In the genomic region with DNA sequence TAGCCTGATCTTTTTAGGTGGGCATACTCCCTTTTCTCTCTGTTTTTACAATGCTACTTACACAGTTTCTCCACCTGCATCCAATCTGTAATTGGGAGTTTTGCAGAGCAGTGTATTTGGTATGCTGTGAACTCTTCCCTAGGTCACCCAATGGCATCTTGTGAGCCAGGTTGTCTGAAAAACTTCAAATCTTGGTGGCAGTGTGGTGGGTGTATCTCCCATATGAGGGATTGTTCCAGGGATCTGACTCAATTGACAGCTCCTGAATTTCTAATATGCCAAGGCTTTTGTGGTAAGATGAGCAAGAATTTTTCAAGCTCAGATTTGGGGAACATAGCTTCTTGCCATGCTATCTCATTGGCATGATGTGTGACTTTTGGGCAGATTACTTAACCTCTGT, we compare ENCODE assay signal across 28 cellular contexts. TPM values are rescaled to one million over a fixed set of nuclear protein-coding genes. Genes with fewer than 3 reads are reported as not detected.
A peak's percentile ranks its signal among the peaks of the same experiment; 100 is the strongest.
DNase-seq lines count a peak whose midpoint lies in the region; TF ChIP-seq lines count a peak whose summit lies in the region.
"Had no signal": no experiment of that assay in that cellular context is flagged by ENCODE, and none has a peak within 500 bp of the region (broad histone marks: within the 10 kb centered on the region; RNA-seq: fewer than 3 reads in every experiment).

No MANE protein-coding gene starts in this region.

- no peaks in the 10 kb centered on the region for H4K20me1 ChIP-seq in mammary epithelial cell (ENCODE audit: insufficient read depth, low read length)

- intact Hi-C loops in MCF 10A (cut with micrococcal nuclease) = no loop called here
- intact Hi-C loops in mammary epithelial cell (cut with micrococcal nuclease) = no loop called here

- in situ Hi-C loops in mammary epithelial cell (cut with MboI; ENCODE audit: low sequenced_read_pairs in 2 of 2) = no loop called here
- in situ Hi-C loops in ACHN (cut with HindIII; ENCODE audit: low pct_ligation_motif_present, low pct_unique_long_range_greater_than_20kb, low sequenced_read_pairs) = no loop called here

- no peaks in the 10 kb centered on the region for H3K9me3 ChIP-seq in mammary epithelial cell (replicated peaks; ENCODE audit: insufficient read depth, low read length)
- H3K9me3 ChIP-seq: adrenal gland, esophagus squamous epithelium, left lung had no signal

- H3K27me3 Mint-ChIP-seq in MCF 10A (ENCODE audit: insufficient read depth, unreplicated experiment) (no peaks in the 10 kb centered on the region), glutamatergic neuron (ENCODE audit: unreplicated experiment) (peaks cover 11% of the 10 kb centered on the region)

- no peaks in the 10 kb centered on the region for H3K9me3 Mint-ChIP-seq in MCF 10A (ENCODE audit: unreplicated experiment)
- H3K9me3 Mint-ChIP-seq in glutamatergic neuron (ENCODE audit: unreplicated experiment) = peaks cover 10% of the 10 kb centered on the region
- H3K9me3 Mint-ChIP-seq: effector memory CD8-positive, alpha-beta T cell; immature natural killer cell had no signal

- CTCF ChIA-PET in MCF 10A (lab: Yijun Ruan, JAX) = interaction anchor here (0.6 to 4.5 kb wide), 11 partner anchors 11 to 101 kb away, joined by 3 to 46 read pairs (median 4); no protein-coding TSS in a partner anchor
- CTCF ChIA-PET in mammary epithelial cell (lab: Charles Lee; ENCODE audit: low non-redundant PET) = no interaction called here

- no peak for DNase-seq in MCF 10A (ENCODE audit: unreplicated experiment)
- no peak for DNase-seq in mammary epithelial cell
- no peak for DNase-seq in glutamatergic neuron
- peak; percentile 63 for DNase-seq in putamen (ENCODE audit: low spot score)
- DNase-seq in stimulated activated CD4-positive, alpha-beta T cell treated with anti-CD3 and anti-CD28 coated beads, Interleukin-4, amount 100 ng/mL, for 1 hour = no peak
- no peak for DNase-seq in GM19238 (ENCODE audit: insufficient read length, low spot score)
- DNase-seq in ACHN = no peak
- DNase-seq in LoVo (ENCODE audit: low spot score) = no peak
- DNase-seq: 8988T; activated CD4-positive, alpha-beta T cell treated with anti-CD3 and anti-CD28 coated beads for 4 hours; activated naive CD4-positive, alpha-beta T cell; activated T-cell treated with anti-CD3 and anti-CD28 coated beads, Interleukin-2, amount 50 U/mL, for 48 hours; adrenal gland; AML-193; COR-L47; DMS79; effector memory CD8-positive, alpha-beta T cell; esophagus squamous epithelium; HCEC 1CT; hippocampal formation; immature natural killer cell; left lung; NCI-H1092; NCI-H187; NCI-H524 treated with DMSO at 0.1 percent for 48 hours; RPMI8226; stimulated activated CD4-positive, alpha-beta T cell treated with anti-CD3 and anti-CD28 coated beads, Interleukin-1b, Interleukin-23, amount 100 ng/mL, for 48 hours; T-helper 17 cell had no signal

- no peaks in the 10 kb centered on the region for H3K27me3 ChIP-seq in mammary epithelial cell (ENCODE audit: insufficient read depth, low read length)
- H3K27me3 ChIP-seq: adrenal gland, esophagus squamous epithelium, left lung had no signal

- peaks cover 95% of the 10 kb centered on the region for H3K79me2 ChIP-seq in mammary epithelial cell (ENCODE audit: insufficient read depth, low read length)

- H3K4me3 ChIP-seq in mammary epithelial cell (replicated peaks in 1 of 3; ENCODE audit: insufficient read depth in 1 of 3, low read depth in 2 of 3, low read length in 3 of 3) = no peak overlapping the region
- H3K4me3 ChIP-seq: adrenal gland, esophagus squamous epithelium, left lung had no signal

- H3K4me1 Mint-ChIP-seq in MCF 10A (ENCODE audit: insufficient read depth, unreplicated experiment) (peaks cover 59% of the 10 kb centered on the region), glutamatergic neuron (ENCODE audit: low read depth, unreplicated experiment) (peaks cover 47% of the 10 kb centered on the region)

- H3K36me3 Mint-ChIP-seq in MCF 10A (ENCODE audit: insufficient read depth, unreplicated experiment) = peaks cover 12% of the 10 kb centered on the region
- H3K36me3 Mint-ChIP-seq in glutamatergic neuron (ENCODE audit: unreplicated experiment) = no peaks in the 10 kb centered on the region
- H3K36me3 Mint-ChIP-seq: immature natural killer cell had no signal

- H3K27ac Mint-ChIP-seq in MCF 10A (ENCODE audit: low read depth, unreplicated experiment) (peak overlapping the region; percentile 82), glutamatergic neuron (ENCODE audit: unreplicated experiment) (peak overlapping the region; percentile 99)
- H3K27ac Mint-ChIP-seq: effector memory CD8-positive, alpha-beta T cell; immature natural killer cell; T-helper 17 cell had no signal

- no peaks in the 10 kb centered on the region for H3K36me3 ChIP-seq in mammary epithelial cell (ENCODE audit: insufficient read depth, low read length)
- H3K36me3 ChIP-seq: adrenal gland, esophagus squamous epithelium, left lung had no signal

- no peak overlapping the region for H3K27ac ChIP-seq in mammary epithelial cell (ENCODE audit: insufficient read depth, low read depth, low read length)

- H2AFZ ChIP-seq in mammary epithelial cell (ENCODE audit: low read depth, low read length) = no peak overlapping the region

- no TSS peak for BruUV-seq in MCF 10A (replicated peaks; lab: Mats Ljungman, UMichigan)
- no TSS peak for BruUV-seq in mammary epithelial cell (replicated peaks; lab: Mats Ljungman, UMichigan)

- no peak overlapping the region for H3K4me2 ChIP-seq in mammary epithelial cell (ENCODE audit: insufficient read depth, low read depth, low read length)

- no peak overlapping the region for H3K9ac ChIP-seq in mammary epithelial cell (ENCODE audit: insufficient read depth, low read length)

- H3K4me3 Mint-ChIP-seq in MCF 10A (ENCODE audit: unreplicated experiment) (no peak overlapping the region), glutamatergic neuron (ENCODE audit: unreplicated experiment) (no peak overlapping the region)
- H3K4me3 Mint-ChIP-seq: effector memory CD8-positive, alpha-beta T cell; immature natural killer cell; T-helper 17 cell had no signal

- dilution Hi-C loops in mammary epithelial cell (cut with HindIII; ENCODE audit: low sequenced_read_pairs) = loop anchor here (5.0 kb wide), 1 partner anchor 35 kb away; no protein-coding TSS in a partner anchor

- peaks cover 69% of the 10 kb centered on the region for H3K4me1 ChIP-seq in mammary epithelial cell (ENCODE audit: insufficient read depth, low read length)

- TF ChIP-seq CTCF in MCF 10A (IDR thresholded peaks at IDR 0.05; ENCODE audit: unreplicated experiment) = no peak
- TF ChIP-seq CTCF in mammary epithelial cell (conservative IDR thresholded peaks at IDR 0.05 in 1 of 2, IDR thresholded peaks at IDR 0.05 in 1 of 2; ENCODE audit: extremely low read depth in 1 of 2, insufficient read depth in 1 of 2, low read depth in 1 of 2, low read length in 2 of 2) = no peak
- TF ChIP-seq CTCF in glutamatergic neuron (IDR thresholded peaks at IDR 0.05; ENCODE audit: partially characterized antibody, unreplicated experiment) = no peak

- POLR2A ChIA-PET in MCF 10A (lab: Yijun Ruan, JAX) = interaction anchor here (0.6 to 5.1 kb wide), 14 partner anchors 12 to 54 kb away, joined by 3 to 44 read pairs (median 15); no protein-coding TSS in a partner anchor

RNA-seq across cellular contexts. Expression of a gene that starts 47.2 kb away (rescaled TPM):
- total RNA-seq in MCF 10A (2022) (188 and 197 TPM in 2 replicates), mammary epithelial cell (100 to 1,000 TPM; 304 to 440 TPM), glutamatergic neuron (ENCODE audit: unreplicated experiment) (657 TPM)
- 46.4 TPM for polyA plus RNA-seq in mammary epithelial cell
- polyA minus RNA-seq in mammary epithelial cell = 258 TPM
